In genomic region chr4:130422255-130422654, GRCh38 we compare ENCODE assay signal across 17 cellular contexts.
DNase-seq lines count a peak whose midpoint lies in the region; ATAC-seq and TF ChIP-seq lines count a peak whose summit lies in the region.
"Had no signal": no experiment of that assay in that cellular context is flagged by ENCODE, and none has a peak within 500 bp of the region (broad histone marks: within the 10 kb centered on the region; RNA-seq: fewer than 3 reads in every experiment).

No MANE protein-coding gene starts in this region.

- no peak overlapping the region for H3K4me3 Mint-ChIP-seq in memory B cell
- H3K4me3 Mint-ChIP-seq in progenitor cell of endocrine pancreas (ENCODE audit: low read depth), result no peak overlapping the region
- H3K4me3 Mint-ChIP-seq: CD4-positive, alpha-beta memory T cell; T-cell had no signal

- H3K9me3 Mint-ChIP-seq in memory B cell (peaks cover 5% of the 10 kb centered on the region), progenitor cell of endocrine pancreas (ENCODE audit: low read depth) (no peaks in the 10 kb centered on the region)

- H3K27ac Mint-ChIP-seq in memory B cell (peak overlapping the region; percentile 65), progenitor cell of endocrine pancreas (no peak overlapping the region)
- H3K27ac Mint-ChIP-seq: CD4-positive, alpha-beta memory T cell; T-cell had no signal

- H3K4me1 Mint-ChIP-seq in memory B cell (peaks cover 4% of the 10 kb centered on the region), progenitor cell of endocrine pancreas (ENCODE audit: low read depth) (no peaks in the 10 kb centered on the region)
- H3K4me1 Mint-ChIP-seq: CD4-positive, alpha-beta memory T cell; T-cell had no signal

- no peak for TF ChIP-seq CTCF in progenitor cell of endocrine pancreas (IDR thresholded peaks at IDR 0.05; ENCODE audit: unreplicated experiment)

- peak; percentile 2 for DNase-seq in DMS153 (lab: John Stamatoyannopoulos, UW)
- no peak for DNase-seq in DMS153 treated with DMSO at 0.1 percent for 48 hours (lab: John Stamatoyannopoulos, UW; ENCODE audit: unreplicated experiment)
- peak; percentile 37 for DNase-seq in MV-4-11 (lab: John Stamatoyannopoulos, UW)
- DNase-seq in SKM-1 (lab: John Stamatoyannopoulos, UW; ENCODE audit: unreplicated experiment), result peak; percentile 11
- DNase-seq in memory B cell (ENCODE audit: low spot score in 2 of 2), result no peak
- no peak for DNase-seq in progenitor cell of endocrine pancreas (ENCODE audit: low spot score, unreplicated experiment)
- DNase-seq in activated CD8-positive, alpha-beta memory T cell treated with anti-CD3 and anti-CD28 coated beads, Interleukin-2, amount 50 U/mL, for 4 hours, result no peak
- DNase-seq: CD4-positive, alpha-beta memory T cell; GF-D8; NCI-H1048; NCI-H146; NCI-H2081 treated with DMSO at 0.1 percent for 48 hours; NCI-H510A treated with DMSO at 0.1 percent for 48 hours; RPMI8226; SJCRH30; T-cell had no signal

- ATAC-seq in memory B cell (ENCODE audit: low read depth) (peak; percentile 73), HG03159 (IDR thresholded peaks at IDR 0.05; ENCODE audit: unreplicated experiment) (no peak)
- ATAC-seq: T-cell had no signal

- H3K36me3 Mint-ChIP-seq in memory B cell (no peaks in the 10 kb centered on the region), progenitor cell of endocrine pancreas (ENCODE audit: insufficient read depth) (no peaks in the 10 kb centered on the region)
- H3K36me3 Mint-ChIP-seq: CD4-positive, alpha-beta memory T cell; T-cell had no signal

- H3K27me3 Mint-ChIP-seq in memory B cell (no peaks in the 10 kb centered on the region), progenitor cell of endocrine pancreas (no peaks in the 10 kb centered on the region)
- H3K27me3 Mint-ChIP-seq: CD4-positive, alpha-beta memory T cell; T-cell had no signal

Comparison
In these comparisons a context has a peak if more than half of its experiments do, and no peak if none do; other contexts are left out.
1. DNase-seq: peak in DMS153 (single experiment), MV-4-11 (single experiment) and SKM-1 (single experiment); none in DMS153 treated with DMSO at 0.1 percent for 48 hours (single experiment), memory B cell (0 of 2), progenitor cell of endocrine pancreas (single experiment) and activated CD8-positive, alpha-beta memory T cell treated with anti-CD3 and anti-CD28 coated beads, Interleukin-2, amount 50 U/mL, for 4 hours (single experiment).